In the genomic region with DNA sequence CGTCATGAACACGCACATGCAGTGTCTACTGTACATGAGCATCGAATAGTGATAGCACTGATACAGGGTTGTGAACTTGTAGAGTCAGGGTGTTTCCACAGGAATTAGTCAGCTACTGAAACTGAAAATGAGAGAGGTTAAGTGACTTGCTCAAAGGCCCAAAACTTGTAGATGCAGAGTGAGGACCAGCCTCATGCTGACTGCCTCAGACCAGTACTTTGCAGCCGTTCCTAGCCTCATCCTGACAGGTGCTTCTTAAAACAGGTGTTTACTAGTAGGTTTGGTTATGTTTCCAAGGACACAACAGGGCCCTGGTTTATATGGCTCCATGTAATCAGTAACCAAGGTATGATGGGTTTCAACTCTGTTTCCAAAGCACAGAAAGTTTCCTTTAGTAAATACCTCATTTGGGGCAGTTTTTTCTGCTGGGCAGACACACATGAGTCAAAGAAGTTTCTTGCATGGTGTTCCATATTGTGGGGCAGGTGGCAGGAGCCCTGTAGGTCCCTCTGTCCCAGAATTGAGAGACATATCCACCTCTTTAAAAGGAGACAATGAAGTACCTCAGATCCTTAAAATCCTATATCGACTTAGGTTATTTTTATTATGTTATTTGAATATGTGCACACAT, we compare ENCODE assay signal across 12 cellular contexts. TPM values are rescaled to one million over a fixed set of nuclear protein-coding genes. Genes with fewer than 3 reads are reported as not detected.
DNase-seq lines count a peak whose midpoint lies in the region; ATAC-seq lines count a peak whose summit lies in the region.
"Had no signal": no experiment of that assay in that cellular context is flagged by ENCODE, and none has a peak within 500 bp of the region (broad histone marks: within the 10 kb centered on the region; RNA-seq: fewer than 3 reads in every experiment).

No MANE protein-coding gene starts in this region.

- POLR2A ChIA-PET in activated CD4-positive, alpha-beta memory T cell treated with anti-CD3 and anti-CD28 coated beads for 36 hours (lab: Charles Lee), result no interaction called here

- peaks cover 2% of the 10 kb centered on the region for H3K36me3 Mint-ChIP-seq in activated CD4-positive, alpha-beta memory T cell treated with anti-CD3 and anti-CD28 coated beads for 36 hours

- H3K9me3 Mint-ChIP-seq in activated CD4-positive, alpha-beta memory T cell treated with anti-CD3 and anti-CD28 coated beads for 36 hours, result no peaks in the 10 kb centered on the region

- peak; percentile 64 for DNase-seq in activated CD4-positive, alpha-beta memory T cell treated with anti-CD3 and anti-CD28 coated beads for 36 hours
- DNase-seq in islet precursor cell (no peak), substantia nigra (lab: John Stamatoyannopoulos, UW) (no peak), DMS 273 (lab: John Stamatoyannopoulos, UW; ENCODE audit: unreplicated experiment) (no peak)
- no peak for DNase-seq in NK-92 treated with Interleukin-12 subunit alpha and Interleukin-12 subunit beta, amount 100 ng/mL, for 24 hours (lab: John Stamatoyannopoulos, UW)
- DNase-seq: effector memory CD4-positive, alpha-beta T cell; NCI-H1694 had no signal

- CTCF ChIA-PET in activated CD4-positive, alpha-beta memory T cell treated with anti-CD3 and anti-CD28 coated beads for 36 hours (lab: Charles Lee), result interaction anchor here (1.5 kb wide), 1 partner anchor 18 kb away, joined by 3 read pairs; no protein-coding TSS in a partner anchor

- ATAC-seq in GM18508 (IDR thresholded peaks at IDR 0.05; ENCODE audit: insufficient read depth, unreplicated experiment), result peak; percentile 94
- ATAC-seq in GM19397 (IDR thresholded peaks at IDR 0.05; ENCODE audit: unreplicated experiment), result peak; percentile 94
- ATAC-seq in HG02970 (IDR thresholded peaks at IDR 0.05; ENCODE audit: low FRiP score, unreplicated experiment), result peak; percentile 82
- ATAC-seq: SK-N-SH treated with all-trans-retinoic acid at 6 μM for 48 hours had no signal

- H3K4me1 Mint-ChIP-seq in activated CD4-positive, alpha-beta memory T cell treated with anti-CD3 and anti-CD28 coated beads for 36 hours (ENCODE audit: low read depth), result peaks cover 10% of the 10 kb centered on the region

- peaks cover 2% of the 10 kb centered on the region for H3K27me3 Mint-ChIP-seq in activated CD4-positive, alpha-beta memory T cell treated with anti-CD3 and anti-CD28 coated beads for 36 hours

- H3K4me3 Mint-ChIP-seq in activated CD4-positive, alpha-beta memory T cell treated with anti-CD3 and anti-CD28 coated beads for 36 hours, result no peak overlapping the region

- H3K27ac ChIP-seq in substantia nigra (ENCODE audit: low read depth, low read length, poor library complexity, severe bottlenecking), result no peak overlapping the region

- peak overlapping the region; percentile 26 for H3K27ac Mint-ChIP-seq in activated CD4-positive, alpha-beta memory T cell treated with anti-CD3 and anti-CD28 coated beads for 36 hours

- intact Hi-C loops in activated CD4-positive, alpha-beta memory T cell treated with anti-CD3 and anti-CD28 coated beads for 36 hours (cut with micrococcal nuclease), result loop anchor here (1.0 to 2.0 kb wide), 3 partner anchors 12 to 376 kb away; partner anchors contain the start of gene FGF9

RNA-seq across cellular contexts. Expression of gene FGF9, which starts 16.0 kb away (rescaled TPM):
- under 1 TPM in 1 of 2 experiments, not detected in 1; 0.07 TPM for total RNA-seq in activated CD4-positive, alpha-beta memory T cell treated with anti-CD3 and anti-CD28 coated beads for 36 hours
- total RNA-seq: pulmonary artery endothelial cell had no signal
